9 cellular contexts compared by ENCODE assay signal in genomic region chrX:69741706-69742105, GRCh38.
"Had no signal": no experiment of that assay in that cellular context is flagged by ENCODE, and none has a peak within 500 bp of the region (broad histone marks: within the 10 kb centered on the region; RNA-seq: fewer than 3 reads in every experiment).

No MANE protein-coding gene starts in this region.

- H3K36me3 ChIP-seq: HAP-1 had no signal

- H3K9ac ChIP-seq: GM23248 had no signal

- H3K4me3 Mint-ChIP-seq: HFFc6 had no signal

- H3K9me3 ChIP-seq: HAP-1 had no signal

- FAIRE-seq: K562 had no signal

- H3K4me3 ChIP-seq: GM23248, HAP-1, K562 had no signal

- H2AFZ ChIP-seq: GM23248 had no signal

- ATAC-seq: HCT116, K562 had no signal

- H3K4me1 ChIP-seq: HAP-1 had no signal

- H3K27ac Mint-ChIP-seq: HFFc6 had no signal

- DNase-seq: GM23248, GOT3, H7, HFFc6, IMR-90 had no signal

- H3K27ac ChIP-seq: GM23248, HL-60 had no signal
